In genomic region chr11:2533642-2534115, GRCh38 we compare ENCODE assay signal across 8 cellular contexts.
DNase-seq lines count a peak whose midpoint lies in the region; ATAC-seq and TF ChIP-seq lines count a peak whose summit lies in the region.

No MANE protein-coding gene starts in this region.

- no peaks in the 10 kb centered on the region for H3K4me1 Mint-ChIP-seq in activated T-helper 17 cell treated with anti-CD3 and anti-CD28 coated beads, Interleukin-2, amount 50 U/mL, for 72 hours

- H3K4me3 Mint-ChIP-seq in activated T-helper 17 cell treated with anti-CD3 and anti-CD28 coated beads, Interleukin-2, amount 50 U/mL, for 72 hours = peak overlapping the region; percentile 61

- DNase-seq in Daoy (ENCODE audit: low read depth) = peak; percentile 95
- DNase-seq in LoVo (ENCODE audit: low spot score) = peak; percentile 55
- peak; percentile 78 for DNase-seq in left ventricle myocardium inferior
- DNase-seq in pulmonary artery endothelial cell (ENCODE audit: low read depth, low spot score) = peak; percentile 10
- no peak for DNase-seq in NCI-H69 (lab: John Stamatoyannopoulos, UW)
- DNase-seq in NCI-H1694 (lab: John Stamatoyannopoulos, UW) = no peak

- peak overlapping the region; percentile 62 for H3K27ac ChIP-seq in left ventricle myocardium inferior (replicated peaks)

- H3K9me3 Mint-ChIP-seq in activated T-helper 17 cell treated with anti-CD3 and anti-CD28 coated beads, Interleukin-2, amount 50 U/mL, for 72 hours = no peaks in the 10 kb centered on the region

- no peaks in the 10 kb centered on the region for H3K27me3 Mint-ChIP-seq in activated T-helper 17 cell treated with anti-CD3 and anti-CD28 coated beads, Interleukin-2, amount 50 U/mL, for 72 hours

- no peaks in the 10 kb centered on the region for H3K9me3 ChIP-seq in left ventricle myocardium inferior (replicated peaks)

- peaks cover 23% of the 10 kb centered on the region for H3K4me1 ChIP-seq in left ventricle myocardium inferior

- no peak overlapping the region for H3K27ac Mint-ChIP-seq in activated T-helper 17 cell treated with anti-CD3 and anti-CD28 coated beads, Interleukin-2, amount 50 U/mL, for 72 hours

- H3K27me3 ChIP-seq in left ventricle myocardium inferior (ENCODE audit: low read depth) = no peaks in the 10 kb centered on the region

- peak overlapping the region; percentile 49 for H3K4me3 ChIP-seq in left ventricle myocardium inferior

- H3K36me3 Mint-ChIP-seq in activated T-helper 17 cell treated with anti-CD3 and anti-CD28 coated beads, Interleukin-2, amount 50 U/mL, for 72 hours (ENCODE audit: low read depth) = no peaks in the 10 kb centered on the region

- no peaks in the 10 kb centered on the region for H3K36me3 ChIP-seq in left ventricle myocardium inferior

- ATAC-seq in activated T-helper 17 cell treated with anti-CD3 and anti-CD28 coated beads, Interleukin-2, amount 50 U/mL, for 72 hours (replicated peaks) = no peak
- no peak for ATAC-seq in HG03439 (IDR thresholded peaks at IDR 0.05; ENCODE audit: unreplicated experiment)

- intact Hi-C loops in left ventricle myocardium inferior (cut with micrococcal nuclease) = loop anchor here (2.0 kb wide), 1 partner anchor 357 kb away; no protein-coding TSS in a partner anchor

- TF ChIP-seq CTCF in left ventricle myocardium inferior (IDR thresholded peaks at IDR 0.05; ENCODE audit: borderline replicate concordance) = no peak

Comparison
In these comparisons a context has a peak if more than half of its experiments do, and no peak if none do; other contexts are left out.
1. DNase-seq: peak in Daoy (single experiment), LoVo (single experiment), left ventricle myocardium inferior (single experiment) and pulmonary artery endothelial cell (single experiment); none in NCI-H69 (single experiment) and NCI-H1694 (single experiment).